ENCODE assay signal across 9 cellular contexts in genomic region chr3:172138031-172138538, GRCh38.
DNase-seq lines count a peak whose midpoint lies in the region; ATAC-seq, FAIRE-seq and TF ChIP-seq lines count a peak whose summit lies in the region.
"Had no signal": no experiment of that assay in that cellular context is flagged by ENCODE, and none has a peak within 500 bp of the region (broad histone marks: within the 10 kb centered on the region; RNA-seq: fewer than 3 reads in every experiment).

No MANE protein-coding gene starts in this region.

- H3K4me3 Mint-ChIP-seq in T-helper 2 cell treated with Interferon-gamma antibody and Interleukin-4, amounts not matched to agents 5 μg/mL and 100 μg/mL, for 36 hours = no peak overlapping the region

- H3K9ac ChIP-seq in fibroblast of lung (ENCODE audit: insufficient read depth, low read length) = no peak overlapping the region

- FAIRE-seq in pancreas (lab: Jason Lieb, UNC) = no peak

- H4K20me1 ChIP-seq in fibroblast of lung (ENCODE audit: control insufficient read depth, extremely low read depth, insufficient read depth, low read length) = no peaks in the 10 kb centered on the region

- no peaks in the 10 kb centered on the region for H3K27me3 Mint-ChIP-seq in T-helper 2 cell treated with Interferon-gamma antibody and Interleukin-4, amounts not matched to agents 5 μg/mL and 100 μg/mL, for 36 hours (ENCODE audit: low read depth)

- H3K27ac ChIP-seq in SJSA1 = peak overlapping the region; percentile 79
- H3K27ac ChIP-seq in fibroblast of lung (ENCODE audit: insufficient read depth, low read length) = peak overlapping the region; percentile 40
- peak overlapping the region in 2 of 4 donors; percentile 77 to 79 for H3K27ac ChIP-seq in pancreas

- DNase-seq in Daoy (ENCODE audit: low read depth) (peak; percentile 71), SJSA1 (ENCODE audit: low read depth in 1 of 2, low spot score in 2 of 2) (no peak), fibroblast of lung (ENCODE audit: low read depth in 2 of 2) (peak in 1 of 2 donors; percentile 72), pancreas (no peak), AG08396 (ENCODE audit: low spot score) (no peak), iPS-NIHi7 (ENCODE audit: extremely low spot score) (no peak), RPMI8226 (no peak)
- no peak for DNase-seq in T-helper 2 cell treated with Interferon-gamma antibody and Interleukin-4, amounts not matched to agents 5 μg/mL and 100 μg/mL, for 36 hours (ENCODE audit: low spot score)
- DNase-seq: NCI-H2171 had no signal

- intact Hi-C loops in pancreas (cut with DNase I) = no loop called here

- H3K79me2 ChIP-seq in fibroblast of lung (ENCODE audit: control insufficient read depth, insufficient read depth, low read length) = peaks cover 56% of the 10 kb centered on the region

- peaks cover 36% of the 10 kb centered on the region for H3K36me3 ChIP-seq in SJSA1
- no peaks in the 10 kb centered on the region for H3K36me3 ChIP-seq in fibroblast of lung (ENCODE audit: control insufficient read depth, insufficient read depth, low read length)
- H3K36me3 ChIP-seq in pancreas = no peaks in the 10 kb centered on the region

- H3K4me3 ChIP-seq in SJSA1 = no peak overlapping the region
- no peak overlapping the region for H3K4me3 ChIP-seq in fibroblast of lung (replicated peaks in 1 of 4; ENCODE audit: control extremely low read depth in 1 of 4, insufficient read depth in 1 of 4, low read depth in 3 of 4, low read length in 4 of 4)
- H3K4me3 ChIP-seq in pancreas = no peak overlapping the region

- TF ChIP-seq CTCF in fibroblast of lung (conservative IDR thresholded peaks at IDR 0.05 in 1 of 2, IDR thresholded peaks at IDR 0.05 in 1 of 2; ENCODE audit: low read depth in 1 of 2, low read length in 2 of 2) (no peak), pancreas (IDR thresholded peaks at IDR 0.05) (no peak)

- no peak overlapping the region for H2AFZ ChIP-seq in fibroblast of lung (ENCODE audit: low read length)

- no peak overlapping the region for H3K4me2 ChIP-seq in fibroblast of lung (ENCODE audit: extremely low read depth, insufficient read depth, low read length)

- 59 to 62% methylated on average over 3 of the region's 3 CpGs for WGBS in pancreas, 2 donors

- peak; percentile 2 to 9 (median 6) for ATAC-seq in pancreas

- H3K4me1 Mint-ChIP-seq in T-helper 2 cell treated with Interferon-gamma antibody and Interleukin-4, amounts not matched to agents 5 μg/mL and 100 μg/mL, for 36 hours (ENCODE audit: low read depth) = peaks cover 59% of the 10 kb centered on the region

- no peaks in the 10 kb centered on the region for H3K9me3 Mint-ChIP-seq in T-helper 2 cell treated with Interferon-gamma antibody and Interleukin-4, amounts not matched to agents 5 μg/mL and 100 μg/mL, for 36 hours

- H3K4me1 ChIP-seq in SJSA1 (replicated peaks) (peaks cover 75% of the 10 kb centered on the region), fibroblast of lung (ENCODE audit: control insufficient read depth, extremely low read depth, insufficient read depth, low read length) (peaks cover 33% of the 10 kb centered on the region), pancreas (peaks cover 57 to 90% (median 58%) of the 10 kb centered on the region in 3 donors)

- peaks cover 12% of the 10 kb centered on the region for H3K36me3 Mint-ChIP-seq in T-helper 2 cell treated with Interferon-gamma antibody and Interleukin-4, amounts not matched to agents 5 μg/mL and 100 μg/mL, for 36 hours (ENCODE audit: low read depth)

- no peak overlapping the region for H3K27ac Mint-ChIP-seq in T-helper 2 cell treated with Interferon-gamma antibody and Interleukin-4, amounts not matched to agents 5 μg/mL and 100 μg/mL, for 36 hours

- H3K9me3 ChIP-seq in SJSA1 (replicated peaks) (0 out of 2 replicates have a peak, but pooled peaks cover 2% of the 10 kb centered on the region), fibroblast of lung (ENCODE audit: control insufficient read depth, insufficient read depth, low read depth, low read length) (no peaks in the 10 kb centered on the region), pancreas (no peaks in the 10 kb centered on the region)

- H3K27me3 ChIP-seq in SJSA1 (replicated peaks) (no peaks in the 10 kb centered on the region), fibroblast of lung (ENCODE audit: control insufficient read depth, insufficient read depth, low read length) (no peaks in the 10 kb centered on the region), pancreas (no peaks in the 10 kb centered on the region)
